7 cellular contexts compared by ENCODE assay signal in genomic region chr15:40047413-40048154, GRCh38. TPM values are rescaled to one million over a fixed set of nuclear protein-coding genes. Genes with fewer than 3 reads are reported as not detected.
DNase-seq lines count a peak whose midpoint lies in the region; ATAC-seq and TF ChIP-seq lines count a peak whose summit lies in the region.

No MANE protein-coding gene starts in this region.

- DNase-seq in NCI-H774 (lab: John Stamatoyannopoulos, UW), result peak; percentile 3
- DNase-seq in activated T-helper 9 cell treated with anti-CD3 and anti-CD28 coated beads, Interleukin-2, amount 50 U/mL, for 16 hours (ENCODE audit: low read depth), result peak; percentile 51
- peak; percentile 44 for DNase-seq in left ventricle myocardium inferior
- DNase-seq in spleen, result peak; percentile 87
- DNase-seq in COLO829 (ENCODE audit: low spot score), result no peak

- ATAC-seq in GM18511 (IDR thresholded peaks at IDR 0.05; ENCODE audit: unreplicated experiment), result peak; percentile 63
- peak; percentile 49 for ATAC-seq in HG02840 (IDR thresholded peaks at IDR 0.05; ENCODE audit: low FRiP score, unreplicated experiment)

- H3K27me3 ChIP-seq in left ventricle myocardium inferior (ENCODE audit: low read depth), result no peaks in the 10 kb centered on the region
- H3K27me3 ChIP-seq in spleen (replicated peaks in 1 of 7), result no peaks in the 10 kb centered on the region

- no peak overlapping the region for H3K4me3 ChIP-seq in left ventricle myocardium inferior
- no peak overlapping the region for H3K4me3 ChIP-seq in spleen

- TF ChIP-seq POLR2A in spleen (IDR thresholded peaks at IDR 0.05), result no peak

- H3K36me3 ChIP-seq in left ventricle myocardium inferior, result peaks cover 4% of the 10 kb centered on the region
- no peaks in the 10 kb centered on the region for H3K36me3 ChIP-seq in spleen

- intact Hi-C loops in left ventricle myocardium inferior (cut with micrococcal nuclease) (loop anchor here (10.0 kb wide), 3 partner anchors 57 to 227 kb away; partner anchors contain the start of gene BMF), spleen (cut with DNase I; ENCODE audit: low total_unique reads) (loop anchor here (5.0 kb wide), 2 partner anchors 55 to 230 kb away; no protein-coding TSS in a partner anchor)

- H3K9me3 ChIP-seq in left ventricle myocardium inferior (replicated peaks), result no peaks in the 10 kb centered on the region
- H3K9me3 ChIP-seq in spleen, result no peaks in the 10 kb centered on the region

- peak overlapping the region; percentile 68 for H3K27ac ChIP-seq in left ventricle myocardium inferior (replicated peaks)
- peak overlapping the region; percentile 49 to 88 (median 73) for H3K27ac ChIP-seq in spleen

- H3K4me1 ChIP-seq in left ventricle myocardium inferior, result peaks cover 59% of the 10 kb centered on the region
- peaks cover 33 to 76% (median 58%) of the 10 kb centered on the region in 6 donors for H3K4me1 ChIP-seq in spleen

- TF ChIP-seq CTCF in left ventricle myocardium inferior (IDR thresholded peaks at IDR 0.05; ENCODE audit: borderline replicate concordance) (no peak), spleen (IDR thresholded peaks at IDR 0.05 in 8 of 11, conservative IDR thresholded peaks at IDR 0.05 in 3 of 11) (no peak)

- 7 to 21% (median 12%) methylated on average over 10 to 15 of the region's 15 CpGs for WGBS in spleen, 5 donors

RNA-seq across cellular contexts. Expression of gene SRP14, which starts 8.6 kb away (rescaled TPM):
- total RNA-seq in left ventricle myocardium inferior, result 240 TPM
- total RNA-seq in spleen, result 100 to 1,000 TPM; 109 to 256 (median 145) TPM
- polyA plus RNA-seq in spleen, result 100 to 1,000 TPM; 295 to 356 (median 353) TPM
